ENCODE assay signal across 18 cellular contexts in the genomic region with DNA sequence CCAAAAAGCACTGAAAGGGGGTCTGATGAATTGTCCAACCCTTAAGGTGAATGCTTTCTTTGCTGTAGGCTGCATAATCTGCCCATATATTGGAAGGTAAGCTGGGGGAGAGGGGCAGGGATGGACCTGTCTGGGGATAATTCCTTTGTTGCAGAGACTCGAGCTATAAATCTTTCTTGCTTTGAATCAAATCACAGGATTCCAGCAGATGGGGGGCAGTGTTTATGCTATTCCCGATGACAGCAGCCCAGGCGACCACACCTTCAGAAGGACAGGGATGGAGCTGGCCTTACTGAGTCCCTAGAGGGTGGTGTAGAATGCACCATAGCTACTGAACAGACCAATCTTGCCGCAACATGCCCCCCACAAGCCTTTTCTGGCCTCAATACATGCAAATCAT. TPM values are rescaled to one million over a fixed set of nuclear protein-coding genes. Genes with fewer than 3 reads are reported as not detected.
DNase-seq lines count a peak whose midpoint lies in the region; ATAC-seq, FAIRE-seq and TF ChIP-seq lines count a peak whose summit lies in the region.
"Had no signal": no experiment of that assay in that cellular context is flagged by ENCODE, and none has a peak within 500 bp of the region (broad histone marks: within the 10 kb centered on the region; RNA-seq: fewer than 3 reads in every experiment).

No MANE protein-coding gene starts in this region.

- TF ChIP-seq CTCF in A549 (IDR thresholded peaks at IDR 0.05) = no peak
- TF ChIP-seq CTCF in IMR-90 (conservative IDR thresholded peaks at IDR 0.05; ENCODE audit: low read depth, low read length) = no peak
- TF ChIP-seq CTCF in glutamatergic neuron (IDR thresholded peaks at IDR 0.05; ENCODE audit: partially characterized antibody, unreplicated experiment) = no peak
- TF ChIP-seq CTCF in neural cell (IDR thresholded peaks at IDR 0.05; ENCODE audit: poor library complexity, severe bottlenecking) = no peak

- H3K79me2 ChIP-seq in neural cell (replicated peaks; ENCODE audit: insufficient read depth, low read length) = no peaks in the 10 kb centered on the region

- no peaks in the 10 kb centered on the region for H3F3A ChIP-seq in neural cell (ENCODE audit: insufficient read depth, low read length, poor library complexity, severe bottlenecking)

- 83% methylated on average over 4 of the region's 4 CpGs for WGBS in A549 (ENCODE audit: missing lambda C conversion rate)
- WGBS in IMR-90 (ENCODE audit: extremely low coverage in 2 of 2, insufficient read length in 1 of 2), 2 experiments = no CpG with 5 or more reads among the region's 4 CpGs

- CTCF ChIA-PET in A549 (lab: Yijun Ruan, JAX) (interaction anchor here (0.6 to 3.0 kb wide), 8 partner anchors 9 to 1315 kb away, joined by 3 to 22 read pairs (median 3); no protein-coding TSS in a partner anchor), IMR-90 (lab: Yijun Ruan, JAX) (no interaction called here)

- peak overlapping the region; percentile 15 for H3K4me3 Mint-ChIP-seq in glutamatergic neuron (ENCODE audit: unreplicated experiment)

- H2BK5ac ChIP-seq in IMR-90 (ENCODE audit: low read depth, low read length, poor library complexity, severe bottlenecking) = no peak overlapping the region

- H3K9me3 Mint-ChIP-seq in glutamatergic neuron (ENCODE audit: unreplicated experiment) = peaks cover 13% of the 10 kb centered on the region

- no peaks in the 10 kb centered on the region for H3K9me2 ChIP-seq in neural cell (ENCODE audit: insufficient read depth, low read length)

- no peak overlapping the region for H3K56ac ChIP-seq in IMR-90 (ENCODE audit: extremely low read depth, insufficient read depth, low read length)

- no peak overlapping the region for H3K23ac ChIP-seq in IMR-90 (ENCODE audit: low read depth, low read length)

- H4K8ac ChIP-seq in IMR-90 (ENCODE audit: low read depth in 2 of 2, low read length in 2 of 2) = no peak overlapping the region

- TF ChIP-seq RAD21 in A549 (conservative IDR thresholded peaks at IDR 0.05 in 1 of 2, IDR thresholded peaks at IDR 0.05 in 1 of 2) = no peak
- no peak for TF ChIP-seq RAD21 in IMR-90 (IDR thresholded peaks at IDR 0.05; ENCODE audit: low read length)
- TF ChIP-seq RAD21 in neural cell (conservative IDR thresholded peaks at IDR 0.05) = no peak

- no peak overlapping the region for H4K5ac ChIP-seq in IMR-90 (ENCODE audit: low read depth, low read length)

- H3K18ac ChIP-seq in IMR-90 (ENCODE audit: low read depth, low read length) = no peak overlapping the region

- no peak overlapping the region for H2BK15ac ChIP-seq in IMR-90 (ENCODE audit: low read depth, low read length)

- H3K27ac ChIP-seq in A549 = no peak overlapping the region
- no peak overlapping the region for H3K27ac ChIP-seq in IMR-90 (ENCODE audit: insufficient read depth, low read length)
- no peak overlapping the region for H3K27ac ChIP-seq in neural cell (ENCODE audit: low read length)

- intact Hi-C loops in IMR-90 (cut with micrococcal nuclease) = no loop called here

- H3K4ac ChIP-seq in IMR-90 (ENCODE audit: low read depth, low read length) = no peak overlapping the region

- POLR2A ChIA-PET in A549 (lab: Yijun Ruan, JAX) (no interaction called here), IMR-90 (lab: Charles Lee; ENCODE audit: unreplicated experiment) (no interaction called here)

- H3K4me2 ChIP-seq in A549 = peak overlapping the region; percentile 100; the same call in 1 of the 3 replicates
- H3K4me2 ChIP-seq in IMR-90 (ENCODE audit: low read depth, low read length) = no peak overlapping the region
- H3K4me2 ChIP-seq in neural cell (ENCODE audit: low read length) = no peak overlapping the region

- H4K20me1 ChIP-seq in IMR-90 (ENCODE audit: insufficient read depth, low read length) (no peaks in the 10 kb centered on the region; the same call in 1 of the 2 replicates), neural cell (ENCODE audit: insufficient read depth) (no peaks in the 10 kb centered on the region)

- DNase-seq in A549 (ENCODE audit: low read depth in 1 of 2, low spot score in 1 of 2) = no peak
- no peak for DNase-seq in IMR-90
- no peak for DNase-seq in glutamatergic neuron
- DNase-seq in AG20443 (ENCODE audit: low spot score) = no peak
- DNase-seq in NCI-H1092 (lab: John Stamatoyannopoulos, UW) = no peak
- DNase-seq: activated gamma-delta T cell treated with Interleukin-2 at 50 U/mL for 16 hours; kidney glomerular epithelial cell; NCI-H1694; NCI-H524; Peyer's patch; sigmoid colon; stimulated activated CD4-positive, alpha-beta T cell treated with anti-CD3 and anti-CD28 coated beads, Interleukin-4, amount 100 ng/mL, for 24 hours had no signal

- H3K27me3 ChIP-seq in IMR-90 (ENCODE audit: control insufficient read depth, insufficient read depth, low read length) (peaks cover 31% of the 10 kb centered on the region; the same call in 1 of the 2 replicates), neural cell (ENCODE audit: insufficient read depth, low read depth, low read length) (peaks cover 42% of the 10 kb centered on the region)
- H3K27me3 ChIP-seq: Peyer's patch, sigmoid colon had no signal

- H3K4me1 ChIP-seq in A549 (peaks cover 13% of the 10 kb centered on the region; the same call in 2 of the 3 replicates), IMR-90 (ENCODE audit: control insufficient read depth, insufficient read depth, low read length) (0 out of 2 replicates have a peak, but pooled peaks cover 4% of the 10 kb centered on the region)

- peak overlapping the region; percentile 75 for H2AK9ac ChIP-seq in IMR-90 (replicated peaks; ENCODE audit: low read depth, low read length, poor library complexity)

- TF ChIP-seq EP300 in A549 (IDR thresholded peaks at IDR 0.05) (no peak), neural cell (conservative IDR thresholded peaks at IDR 0.05; ENCODE audit: poor library complexity, severe bottlenecking) (no peak)

- FAIRE-seq in A549 (lab: Jason Lieb, UNC) = no peak
- FAIRE-seq: frontal cortex, GM18507, H54 had no signal

- no peak overlapping the region for H4K91ac ChIP-seq in IMR-90 (ENCODE audit: insufficient read depth, low read depth, low read length)

- dilution Hi-C loops in IMR-90 (cut with HindIII; ENCODE audit: low sequenced_read_pairs, unreplicated experiment) = no loop called here

- peaks cover 0 to 11% of the 10 kb centered on the region in 2 experiments; a peak in 2 of 4 replicates for H3K79me1 ChIP-seq in IMR-90 (ENCODE audit: low read depth in 1 of 2, low read length in 2 of 2)

- H3K36me3 ChIP-seq in IMR-90 (ENCODE audit: control insufficient read depth, insufficient read depth, low read length) = no peaks in the 10 kb centered on the region
- no peaks in the 10 kb centered on the region for H3K36me3 ChIP-seq in neural cell (ENCODE audit: insufficient read depth, low read length)
- H3K36me3 ChIP-seq: Peyer's patch, sigmoid colon had no signal

- TF ChIP-seq POLR2A in A549 (IDR thresholded peaks at IDR 0.05; ENCODE audit: low read length) (no peak), IMR-90 (IDR thresholded peaks at IDR 0.05; ENCODE audit: low read depth, low read length) (no peak)

- H2AFZ ChIP-seq in IMR-90 (replicated peaks; ENCODE audit: low read length, poor library complexity) = peak overlapping the region; percentile 54
- H2AFZ ChIP-seq in neural cell (ENCODE audit: low read depth, low read length) = no peak overlapping the region

- H2AK5ac ChIP-seq in IMR-90 (ENCODE audit: low read depth, low read length) = no peak overlapping the region

- H2BK120ac ChIP-seq in IMR-90 (ENCODE audit: low read depth, low read length) = no peak overlapping the region

- peaks cover 6% of the 10 kb centered on the region; the same call in 1 of the 2 replicates for H3K9me1 ChIP-seq in IMR-90 (ENCODE audit: insufficient read depth, low read length)

- BruUV-seq in IMR-90 (replicated peaks; lab: Mats Ljungman, UMichigan) = no TSS peak

- H3K4me3 ChIP-seq in A549 (no peak overlapping the region), IMR-90 (ENCODE audit: insufficient read depth, low read depth, low read length) (no peak overlapping the region), neural cell (ENCODE audit: low read length) (peak overlapping the region; percentile 92)

- H2BK20ac ChIP-seq in IMR-90 (ENCODE audit: low read depth, low read length) = no peak overlapping the region

- in situ Hi-C loops in IMR-90 (cut with MboI; ENCODE audit: low sequenced_read_pairs) = no loop called here

- H3K27ac Mint-ChIP-seq in glutamatergic neuron (ENCODE audit: unreplicated experiment) = no peak overlapping the region

- ATAC-seq in A549 (no peak), IMR-90 (ENCODE audit: low read depth) (no peak), HG02938 (IDR thresholded peaks at IDR 0.05; ENCODE audit: unreplicated experiment) (no peak), GM19395 (IDR thresholded peaks at IDR 0.05; ENCODE audit: unreplicated experiment) (no peak)

- H3K4me1 Mint-ChIP-seq in glutamatergic neuron (ENCODE audit: low read depth, unreplicated experiment) = peaks cover 5% of the 10 kb centered on the region

- no peaks in the 10 kb centered on the region for H3K9me3 ChIP-seq in A549
- H3K9me3 ChIP-seq in IMR-90 (ENCODE audit: control insufficient read depth, insufficient read depth, low read length) = no peaks in the 10 kb centered on the region
- H3K9me3 ChIP-seq in neural cell (ENCODE audit: low read length) = no peaks in the 10 kb centered on the region
- H3K9me3 ChIP-seq: Peyer's patch, sigmoid colon had no signal

- no peaks in the 10 kb centered on the region for H3K36me3 Mint-ChIP-seq in glutamatergic neuron (ENCODE audit: unreplicated experiment)

- H3K9ac ChIP-seq in IMR-90 (ENCODE audit: low read depth, low read length) = no peak overlapping the region
- no peak overlapping the region for H3K9ac ChIP-seq in neural cell (ENCODE audit: low read length)

- peaks cover 7% of the 10 kb centered on the region for H3K27me3 Mint-ChIP-seq in glutamatergic neuron (ENCODE audit: unreplicated experiment)

- H3K14ac ChIP-seq in IMR-90 (replicated peaks; ENCODE audit: low read depth, low read length) = no peak overlapping the region

TF ChIP-seq in IMR-90, 13 proteins besides CTCF, POLR2A, EP300 and RAD21 (continues in another document):
- TF ChIP-seq MXI1 (IDR thresholded peaks at IDR 0.05; ENCODE audit: borderline replicate concordance, low read depth, low read length) (no peak), SMC3 (IDR thresholded peaks at IDR 0.05; ENCODE audit: low read depth, low read length) (no peak)

TF ChIP-seq in neural cell, 6 proteins besides CTCF, POLR2A, EP300 and RAD21 (continues in another document):
- no peak for TF ChIP-seq SMC3 (conservative IDR thresholded peaks at IDR 0.05; ENCODE audit: poor library complexity)

RNA-seq across cellular contexts. Expression of a gene that starts 2.5 kb away (rescaled TPM):
- polyA plus RNA-seq in A549 (2011; rRNA removed) = 13.2 and 16.7 TPM in 2 replicates
- polyA plus RNA-seq in A549 (2012; cell fraction: cytosol; rRNA removed) = 17.5 and 19.7 TPM in 2 replicates
- polyA plus RNA-seq in A549 (2012; cell fraction: nucleus; rRNA removed) = 31.8 and 46.0 TPM in 2 replicates
- polyA plus RNA-seq in A549 (2017; fragmentation: RNase III; extraction: RNeasy Plus Mini Kit Qiagen cat#74134 plus additional on column Dnase treatment) = 28.4 to 35.3 TPM (median 33.6 TPM) in 3 replicates
- 22.7 and 24.9 TPM in 2 replicates for polyA minus RNA-seq in A549 (2011; rRNA and poly(A)+ RNA removed)
- 1.3 and 1.4 TPM in 2 replicates for total RNA-seq in IMR-90 (2012; rRNA removed)
- 3.8 and 4.2 TPM in 2 replicates for polyA plus RNA-seq in IMR-90 (2012; rRNA removed)
- 1.9 and 2.1 TPM in 2 replicates for polyA plus RNA-seq in IMR-90 (2012; cell fraction: cytosol; rRNA removed)
- polyA plus RNA-seq in IMR-90 (2012; cell fraction: nucleus; rRNA removed; ENCODE audit: low replicate concordance) = 6.7 and 7.8 TPM in 2 replicates
- 12.3 TPM for total RNA-seq in glutamatergic neuron (ENCODE audit: unreplicated experiment)
- 4.5 and 6.1 TPM in 2 replicates for polyA plus RNA-seq in neural cell
- 6.6 and 9.8 TPM in 2 replicates for polyA minus RNA-seq in neural cell
